Comparison of ENCODE assay signal across 34 cellular contexts in the genomic region with DNA sequence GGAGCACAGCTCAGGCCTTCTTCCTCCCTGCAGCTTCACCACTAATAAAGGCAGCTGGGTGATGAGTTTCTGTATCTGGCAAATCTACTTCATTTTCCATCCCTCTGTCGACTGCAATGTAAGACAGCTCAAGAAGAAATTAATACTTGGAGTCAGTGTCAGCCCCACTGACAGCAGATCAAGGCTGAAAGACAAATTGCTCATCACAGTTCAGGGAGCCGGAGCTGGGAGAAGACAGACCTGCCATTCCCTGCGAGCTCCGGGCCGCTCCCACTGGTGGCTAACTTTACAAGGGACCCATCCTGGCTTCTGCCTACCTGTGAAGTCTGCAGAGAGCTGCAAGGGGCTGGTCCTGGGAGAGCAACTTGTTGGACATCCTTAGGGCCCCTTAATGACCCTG. TPM values are rescaled to one million over a fixed set of nuclear protein-coding genes. Genes with fewer than 3 reads are reported as not detected.
"Had no signal": no experiment of that assay in that cellular context is flagged by ENCODE, and none has a peak within 500 bp of the region (broad histone marks: within the 10 kb centered on the region; RNA-seq: fewer than 3 reads in every experiment).

No MANE protein-coding gene starts in this region.

- ATAC-seq: naive thymus-derived CD8-positive, alpha-beta T cell; natural killer cell treated with Interleukin-12 subunit alpha and Interleukin-12 subunit beta and Interleukin-15 and Interleukin-18, amount 100 ng/mL, for 72 hours; pancreas; right cardiac atrium; sciatic nerve; stimulated activated memory B cell treated with anti-CD40 and anti-IgM and Interleukin-4, amounts not matched to agents 10 μg/mL and 1 μg/mL and 100 μg/mL, for 72 hours; stimulated activated naive CD8-positive, alpha-beta T cell treated with anti-CD3 and anti-CD28 coated beads, Interleukin-15, amount 100 ng/mL, for 72 hours; stimulated activated naive CD8-positive, alpha-beta T cell treated with anti-CD3 and anti-CD28 coated beads, Interleukin-15, Interleukin-2, amounts not matched to agents 100 U/mL and 50 U/mL, for 24 hours; upper lobe of right lung had no signal

- H3K27ac ChIP-seq: neural progenitor cell, neutrophil, pancreas, prostate gland, skin epidermis, spleen, suprapubic skin, testis, tibial artery, transverse colon, upper lobe of right lung, uterus had no signal

- H3K4me3 ChIP-seq: neural progenitor cell, pancreas, prostate gland, skin epidermis, smooth muscle cell, spleen, suprapubic skin, testis, tibial artery, transverse colon, upper lobe of right lung, uterus had no signal

- H3K9ac ChIP-seq: neural progenitor cell had no signal

- H3K9me3 ChIP-seq: neutrophil, pancreas, prostate gland, suprapubic skin, testis, transverse colon, upper lobe of right lung, uterus had no signal

- H3K27me3 ChIP-seq: neural progenitor cell, neutrophil, pancreas, spleen, testis, transverse colon, upper lobe of right lung, uterus had no signal

- H3K4me1 ChIP-seq: pancreas, prostate gland, spleen, suprapubic skin, testis, tibial artery, transverse colon, upper lobe of right lung, uterus had no signal

- H2AFZ ChIP-seq: neural progenitor cell had no signal

- H3K36me3 ChIP-seq: neural progenitor cell, neutrophil, pancreas, prostate gland, spleen, suprapubic skin, tibial artery, transverse colon, upper lobe of right lung, uterus had no signal

- H3K4me2 ChIP-seq: neural progenitor cell, smooth muscle cell had no signal

- DNase-seq: naive B cell; naive thymus-derived CD8-positive, alpha-beta T cell; nephron progenitor cell; nucleus accumbens; pancreas; right cardiac atrium; spleen; stimulated activated CD4-positive, alpha-beta T cell treated with anti-CD3 and anti-CD28 coated beads, Interleukin-12 subunit alpha, Interleukin-12 subunit beta, amount 100 ng/mL, for 4 hours; stimulated activated CD4-positive, alpha-beta T cell treated with anti-CD3 and anti-CD28 coated beads, Interleukin-1b, Interleukin-23, amount 100 ng/mL, for 48 hours; stimulated activated CD4-positive, alpha-beta T cell treated with anti-CD3 and anti-CD28 coated beads, Interleukin-4, amount 100 ng/mL, for 1 hour; stimulated activated CD4-positive, alpha-beta T cell treated with anti-CD3 and anti-CD28 coated beads, Interleukin-4, amount 100 ng/mL, for 4 hours; stimulated activated CD8-positive, alpha-beta memory T cell treated with anti-CD3 and anti-CD28 coated beads, Interleukin-4, amount 100 ng/mL, for 48 hours; stimulated activated naive CD4-positive, alpha-beta T cell; stimulated activated naive CD8-positive, alpha-beta T cell treated with anti-CD3 and anti-CD28 coated beads, Interleukin-15, amount 100 ng/mL, for 72 hours; stimulated activated naive CD8-positive, alpha-beta T cell treated with anti-CD3 and anti-CD28 coated beads, Interleukin-15, Interleukin-2, amounts not matched to agents 100 U/mL and 50 U/mL, for 24 hours; substantia nigra; testis; tibial artery; transverse colon; upper lobe of right lung; uterus had no signal

RNA-seq across cellular contexts. Expression of a gene that starts 49.8 kb away (rescaled TPM):
- total RNA-seq: naive thymus-derived CD8-positive, alpha-beta T cell; natural killer cell treated with Interleukin-12 subunit alpha and Interleukin-12 subunit beta and Interleukin-15 and Interleukin-18, amount 100 ng/mL, for 72 hours; omental fat pad; osteocyte; pancreas; posterior vena cava; pulmonary artery endothelial cell; sciatic nerve; smooth muscle cell; spleen; suprapubic skin; upper lobe of right lung had no signal
- polyA plus RNA-seq: naive thymus-derived CD8-positive, alpha-beta T cell; pancreas; smooth muscle cell; spleen had no signal
